ENCODE assay signal across 1 cellular context in genomic region chr16:30921748-30922419, GRCh38.
TF ChIP-seq lines count a peak whose summit lies in the region.

No MANE protein-coding gene starts in this region.

TF ChIP-seq in GM12878, 131 proteins besides CTCF, POLR2A, EP300 and RAD21 (continues in another document):
- TF ChIP-seq JUND (IDR thresholded peaks at IDR 0.05; ENCODE audit: low read depth, low read length) (no peak), ZNF384 (IDR thresholded peaks at IDR 0.05; ENCODE audit: borderline replicate concordance, low read depth, low read length) (0 out of 2 replicates have a peak, but pooled peaks have one; percentile 29), ZBTB40 (IDR thresholded peaks at IDR 0.05; ENCODE audit: borderline replicate concordance) (no peak), NR2F1 (conservative IDR thresholded peaks at IDR 0.05) (no peak), MTA3 (IDR thresholded peaks at IDR 0.05; ENCODE audit: borderline replicate concordance, low read length) (no peak), CHD2 (IDR thresholded peaks at IDR 0.05; ENCODE audit: borderline replicate concordance, low read depth, low read length) (peak; percentile 58; the same call in 1 of the 2 replicates), IKZF1 (conservative IDR thresholded peaks at IDR 0.05) (no peak), HDGF (IDR thresholded peaks at IDR 0.05) (no peak), LARP7 (IDR thresholded peaks at IDR 0.05) (peak; percentile 31; the same call in 1 of the 2 replicates), ZNF217 (IDR thresholded peaks at IDR 0.05) (no peak), NFYA (IDR thresholded peaks at IDR 0.05; ENCODE audit: borderline replicate concordance, low read depth, low read length) (no peak), IRF3 (IDR thresholded peaks at IDR 0.05) (no peak), IKZF2 (IDR thresholded peaks at IDR 0.05) (peak in 1 of 2 experiments; percentile 16; a peak in 1 of 4 replicates), HCFC1 (IDR thresholded peaks at IDR 0.05; ENCODE audit: low read length) (no peak), SKIL (IDR thresholded peaks at IDR 0.05; ENCODE audit: low read depth, poor library complexity, severe bottlenecking) (no peak), ZNF207 (IDR thresholded peaks at IDR 0.05; ENCODE audit: borderline replicate concordance) (no peak), EGR1 (IDR thresholded peaks at IDR 0.05; ENCODE audit: borderline replicate concordance in 1 of 2, low read depth in 2 of 2, low read length in 2 of 2) (no peak), SMC3 (IDR thresholded peaks at IDR 0.05; ENCODE audit: borderline replicate concordance, low read length) (peak; percentile 90), SMARCA5 (IDR thresholded peaks at IDR 0.05) (peak; percentile 93), IRF5 (IDR thresholded peaks at IDR 0.05; ENCODE audit: borderline replicate concordance) (no peak), CBX3 (IDR thresholded peaks at IDR 0.05; ENCODE audit: borderline replicate concordance, low read depth) (no peak), CBX5 (IDR thresholded peaks at IDR 0.05; ENCODE audit: low read depth) (no peak), ZNF274 (IDR thresholded peaks at IDR 0.05; ENCODE audit: insufficient read depth, insufficient read length) (no peak), MEF2B (IDR thresholded peaks at IDR 0.05; ENCODE audit: partially characterized antibody, poor library complexity, severe bottlenecking) (peak; percentile 27), BMI1 (IDR thresholded peaks at IDR 0.05; ENCODE audit: borderline replicate concordance) (no peak), PAX8 (IDR thresholded peaks at IDR 0.05) (no peak), SRF (IDR thresholded peaks at IDR 0.05; ENCODE audit: low read depth in 2 of 2, low read length in 2 of 2) (0 out of 4 replicates have a peak, but pooled peaks of 1 of the 2 experiments have one; percentile 21), CHD4 (IDR thresholded peaks at IDR 0.05) (0 out of 2 replicates have a peak, but pooled peaks have one; percentile 49), JUNB (IDR thresholded peaks at IDR 0.05) (no peak), ETV6 (conservative IDR thresholded peaks at IDR 0.05 in 1 of 2, IDR thresholded peaks at IDR 0.05 in 1 of 2; ENCODE audit: borderline replicate concordance in 1 of 2, low read depth in 1 of 2) (no peak), YBX1 (IDR thresholded peaks at IDR 0.05) (no peak), NKRF (conservative IDR thresholded peaks at IDR 0.05) (peak; percentile 80; the same call in 1 of the 2 replicates), ESRRA (IDR thresholded peaks at IDR 0.05; ENCODE audit: low read length) (0 out of 2 replicates have a peak, but pooled peaks have one; percentile 58), NR2C2 (IDR thresholded peaks at IDR 0.05; ENCODE audit: borderline replicate concordance, control insufficient read depth, insufficient read length, low read depth) (no peak), CREM (IDR thresholded peaks at IDR 0.05; ENCODE audit: low read depth) (no peak), POU2F2 (IDR thresholded peaks at IDR 0.05; ENCODE audit: borderline replicate concordance, low read depth, low read length) (peak; percentile 53; the same call in 1 of the 3 replicates), TBL1XR1 (IDR thresholded peaks at IDR 0.05; ENCODE audit: low read depth, low read length) (0 out of 2 replicates have a peak, but pooled peaks have one; percentile 45), SPI1 (IDR thresholded peaks at IDR 0.05; ENCODE audit: borderline replicate concordance, insufficient read depth, low read depth, low read length) (no peak)
- TF ChIP-seq, protein P1, sequence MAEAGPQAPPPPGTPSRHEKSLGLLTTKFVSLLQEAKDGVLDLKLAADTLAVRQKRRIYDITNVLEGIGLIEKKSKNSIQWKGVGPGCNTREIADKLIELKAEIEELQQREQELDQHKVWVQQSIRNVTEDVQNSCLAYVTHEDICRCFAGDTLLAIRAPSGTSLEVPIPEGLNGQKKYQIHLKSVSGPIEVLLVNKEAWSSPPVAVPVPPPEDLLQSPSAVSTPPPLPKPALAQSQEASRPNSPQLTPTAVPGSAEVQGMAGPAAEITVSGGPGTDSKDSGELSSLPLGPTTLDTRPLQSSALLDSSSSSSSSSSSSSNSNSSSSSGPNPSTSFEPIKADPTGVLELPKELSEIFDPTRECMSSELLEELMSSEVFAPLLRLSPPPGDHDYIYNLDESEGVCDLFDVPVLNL (IDR thresholded peaks at IDR 0.05; ENCODE audit: low read depth, low read length): no peak
- TF ChIP-seq, protein P2, sequence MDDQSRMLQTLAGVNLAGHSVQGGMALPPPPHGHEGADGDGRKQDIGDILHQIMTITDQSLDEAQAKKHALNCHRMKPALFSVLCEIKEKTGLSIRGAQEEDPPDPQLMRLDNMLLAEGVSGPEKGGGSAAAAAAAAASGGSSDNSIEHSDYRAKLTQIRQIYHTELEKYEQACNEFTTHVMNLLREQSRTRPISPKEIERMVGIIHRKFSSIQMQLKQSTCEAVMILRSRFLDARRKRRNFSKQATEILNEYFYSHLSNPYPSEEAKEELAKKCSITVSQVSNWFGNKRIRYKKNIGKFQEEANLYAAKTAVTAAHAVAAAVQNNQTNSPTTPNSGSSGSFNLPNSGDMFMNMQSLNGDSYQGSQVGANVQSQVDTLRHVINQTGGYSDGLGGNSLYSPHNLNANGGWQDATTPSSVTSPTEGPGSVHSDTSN (IDR thresholded peaks at IDR 0.05; ENCODE audit: insufficient replicate concordance, low read depth, low read length): peak; percentile 8
- TF ChIP-seq, protein P3, sequence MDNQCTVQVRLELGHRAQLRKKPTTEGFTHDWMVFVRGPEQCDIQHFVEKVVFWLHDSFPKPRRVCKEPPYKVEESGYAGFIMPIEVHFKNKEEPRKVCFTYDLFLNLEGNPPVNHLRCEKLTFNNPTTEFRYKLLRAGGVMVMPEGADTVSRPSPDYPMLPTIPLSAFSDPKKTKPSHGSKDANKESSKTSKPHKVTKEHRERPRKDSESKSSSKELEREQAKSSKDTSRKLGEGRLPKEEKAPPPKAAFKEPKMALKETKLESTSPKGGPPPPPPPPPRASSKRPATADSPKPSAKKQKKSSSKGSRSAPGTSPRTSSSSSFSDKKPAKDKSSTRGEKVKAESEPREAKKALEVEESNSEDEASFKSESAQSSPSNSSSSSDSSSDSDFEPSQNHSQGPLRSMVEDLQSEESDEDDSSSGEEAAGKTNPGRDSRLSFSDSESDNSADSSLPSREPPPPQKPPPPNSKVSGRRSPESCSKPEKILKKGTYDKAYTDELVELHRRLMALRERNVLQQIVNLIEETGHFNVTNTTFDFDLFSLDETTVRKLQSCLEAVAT (IDR thresholded peaks at IDR 0.05): peak; percentile 11
- TF ChIP-seq, protein P4, sequence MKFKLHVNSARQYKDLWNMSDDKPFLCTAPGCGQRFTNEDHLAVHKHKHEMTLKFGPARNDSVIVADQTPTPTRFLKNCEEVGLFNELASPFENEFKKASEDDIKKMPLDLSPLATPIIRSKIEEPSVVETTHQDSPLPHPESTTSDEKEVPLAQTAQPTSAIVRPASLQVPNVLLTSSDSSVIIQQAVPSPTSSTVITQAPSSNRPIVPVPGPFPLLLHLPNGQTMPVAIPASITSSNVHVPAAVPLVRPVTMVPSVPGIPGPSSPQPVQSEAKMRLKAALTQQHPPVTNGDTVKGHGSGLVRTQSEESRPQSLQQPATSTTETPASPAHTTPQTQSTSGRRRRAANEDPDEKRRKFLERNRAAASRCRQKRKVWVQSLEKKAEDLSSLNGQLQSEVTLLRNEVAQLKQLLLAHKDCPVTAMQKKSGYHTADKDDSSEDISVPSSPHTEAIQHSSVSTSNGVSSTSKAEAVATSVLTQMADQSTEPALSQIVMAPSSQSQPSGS (IDR thresholded peaks at IDR 0.05; ENCODE audit: low read length): no peak
- TF ChIP-seq, protein P5, sequence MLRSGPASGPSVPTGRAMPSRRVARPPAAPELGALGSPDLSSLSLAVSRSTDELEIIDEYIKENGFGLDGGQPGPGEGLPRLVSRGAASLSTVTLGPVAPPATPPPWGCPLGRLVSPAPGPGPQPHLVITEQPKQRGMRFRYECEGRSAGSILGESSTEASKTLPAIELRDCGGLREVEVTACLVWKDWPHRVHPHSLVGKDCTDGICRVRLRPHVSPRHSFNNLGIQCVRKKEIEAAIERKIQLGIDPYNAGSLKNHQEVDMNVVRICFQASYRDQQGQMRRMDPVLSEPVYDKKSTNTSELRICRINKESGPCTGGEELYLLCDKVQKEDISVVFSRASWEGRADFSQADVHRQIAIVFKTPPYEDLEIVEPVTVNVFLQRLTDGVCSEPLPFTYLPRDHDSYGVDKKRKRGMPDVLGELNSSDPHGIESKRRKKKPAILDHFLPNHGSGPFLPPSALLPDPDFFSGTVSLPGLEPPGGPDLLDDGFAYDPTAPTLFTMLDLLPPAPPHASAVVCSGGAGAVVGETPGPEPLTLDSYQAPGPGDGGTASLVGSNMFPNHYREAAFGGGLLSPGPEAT (IDR thresholded peaks at IDR 0.05; ENCODE audit: low read depth): peak; percentile 23; the same call in 1 of the 2 replicates
